In the genomic region with DNA sequence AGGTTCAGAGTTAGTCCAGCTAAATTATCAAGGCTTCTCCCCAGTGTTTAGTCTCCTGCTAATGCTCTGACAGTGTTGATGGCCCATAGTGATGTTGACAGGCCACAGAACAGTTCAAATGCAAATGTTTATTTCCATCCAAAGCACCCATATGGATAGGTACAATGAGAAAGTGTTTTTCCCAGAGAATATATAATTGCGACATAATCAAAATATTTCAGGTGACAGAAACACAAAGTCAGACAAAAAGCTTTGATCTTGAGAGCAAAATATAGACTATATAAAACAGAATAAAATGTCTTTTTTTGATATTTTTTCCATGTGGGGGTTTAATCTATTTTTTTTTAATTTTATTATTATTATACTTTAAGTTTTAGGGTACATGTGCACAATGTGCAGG, we compare ENCODE assay signal across 22 cellular contexts.
"Had no signal": no experiment of that assay in that cellular context is flagged by ENCODE, and none has a peak within 500 bp of the region (broad histone marks: within the 10 kb centered on the region; RNA-seq: fewer than 3 reads in every experiment).

No MANE protein-coding gene starts in this region.

- H3K9ac ChIP-seq: SK-N-SH had no signal

- H3K9me3 ChIP-seq: adrenal gland, body of pancreas, breast epithelium, Peyer's patch, SJSA1, SK-N-SH had no signal

- H3K4me2 ChIP-seq: SK-N-SH had no signal

- FAIRE-seq: astrocyte, K562, TTC549 had no signal

- H3K27me3 ChIP-seq: adrenal gland, body of pancreas, breast epithelium, Peyer's patch, SJSA1 had no signal

- H3K27ac ChIP-seq: adrenal gland, body of pancreas, breast epithelium, Peyer's patch, SJSA1 had no signal

- H3K4me1 ChIP-seq: adrenal gland, body of pancreas, breast epithelium, Peyer's patch, SJSA1 had no signal

- ATAC-seq: activated CD8-positive, alpha-beta T cell treated with anti-CD3 and anti-CD28 coated beads for 36 hours; activated naive CD4-positive, alpha-beta T cell treated with anti-CD3 and anti-CD28 coated beads, Interleukin-2, amount 50 U/mL, for 72 hours; activated T-cell treated with anti-CD3 and anti-CD28 coated beads, Interleukin-2, amount 50 U/mL, for 4 hours; body of pancreas; K562 had no signal

- DNase-seq: activated CD4-positive, alpha-beta T cell treated with anti-CD3 and anti-CD28 coated beads, Interleukin-2, amount 10 ng/mL, durations not matched to agents 24 days and 14 days; activated CD4-positive, alpha-beta T cell treated with anti-CD3 and anti-CD28 coated beads, Interleukin-2, amount 50 U/mL, for 4 hours; activated CD8-positive, alpha-beta memory T cell treated with anti-CD3 and anti-CD28 coated beads, Interleukin-2, amount 50 U/mL, for 4 hours; activated CD8-positive, alpha-beta T cell treated with anti-CD3 and anti-CD28 coated beads for 36 hours; activated gamma-delta T cell treated with Interleukin-2 at 50 U/mL for 16 hours; activated naive CD4-positive, alpha-beta T cell treated with anti-CD3 and anti-CD28 coated beads for 36 hours; activated T-cell treated with anti-CD3 and anti-CD28 coated beads for 4 hours; activated T-cell treated with anti-CD3 and anti-CD28 coated beads, Interleukin-2, amount 50 U/mL, for 4 hours; adrenal gland; body of pancreas; cerebellar nuclear complex; NCI-H187 treated with DMSO at 0.1 percent for 48 hours; NCI-H226; Peyer's patch; RPMI8226 had no signal

- H3K36me3 ChIP-seq: adrenal gland, breast epithelium, Peyer's patch, SJSA1 had no signal

- H3K4me3 ChIP-seq: adrenal gland, body of pancreas, breast epithelium, K562, Peyer's patch, SJSA1 had no signal
